In genomic region chr12:6330192-6330591, GRCh38 we compare ENCODE assay signal across 1 cellular context.
TF ChIP-seq lines count a peak whose summit lies in the region.

No MANE protein-coding gene starts in this region.

TF ChIP-seq in H1, 55 proteins besides CTCF, POLR2A, EP300 and RAD21:
- TF ChIP-seq CHD1 (IDR thresholded peaks at IDR 0.05; ENCODE audit: low read depth, low read length) (no peak), MAX (IDR thresholded peaks at IDR 0.05) (no peak), KDM5A (IDR thresholded peaks at IDR 0.05; ENCODE audit: low read length) (no peak), CREB1 (IDR thresholded peaks at IDR 0.05) (no peak), MAFK (IDR thresholded peaks at IDR 0.05; ENCODE audit: low read depth, low read length) (no peak), POU5F1 (IDR thresholded peaks at IDR 0.05; ENCODE audit: low read depth, low read length) (no peak), RFX5 (IDR thresholded peaks at IDR 0.05; ENCODE audit: borderline replicate concordance, low read depth, low read length) (no peak), RNF2 (IDR thresholded peaks at IDR 0.05; ENCODE audit: borderline replicate concordance, low read depth, low read length, missing control alignments, poor library complexity, severe bottlenecking) (no peak), GTF2F1 (IDR thresholded peaks at IDR 0.05; ENCODE audit: borderline replicate concordance, low read depth, low read length) (no peak), KDM4A (IDR thresholded peaks at IDR 0.05; ENCODE audit: low read depth, low read length, severe bottlenecking) (no peak), JUN (IDR thresholded peaks at IDR 0.05; ENCODE audit: low read depth, low read length) (no peak), CBX5 (IDR thresholded peaks at IDR 0.05; ENCODE audit: low read depth, low read length) (no peak), EZH2 (IDR thresholded peaks at IDR 0.05; ENCODE audit: low read depth, low read length, severe bottlenecking) (no peak), SIN3A (conservative IDR thresholded peaks at IDR 0.05 in 1 of 2, IDR thresholded peaks at IDR 0.05 in 1 of 2; ENCODE audit: low read depth in 1 of 2, low read length in 2 of 2) (no peak), SP2 (IDR thresholded peaks at IDR 0.05; ENCODE audit: low read length) (no peak), TEAD4 (IDR thresholded peaks at IDR 0.05; ENCODE audit: low read depth, low read length) (no peak)
